8 cellular contexts compared by ENCODE assay signal in genomic region chr17:63774141-63774981, GRCh38. TPM values are rescaled to one million over a fixed set of nuclear protein-coding genes. Genes with fewer than 3 reads are reported as not detected.
DNase-seq lines count a peak whose midpoint lies in the region; ATAC-seq, FAIRE-seq and TF ChIP-seq lines count a peak whose summit lies in the region.

DDX42 (plus strand) TSS chr17:63774170; CDS start chr17:63787050, 12,880 bp downstream.

- FAIRE-seq in small intestine (lab: Jason Lieb, UNC), result no peak

- peaks cover 4% of the 10 kb centered on the region; the same call in 1 of the 2 replicates for H3F3A ChIP-seq in SU-DHL-6 (ENCODE audit: insufficient read depth)

- H4K20me1 ChIP-seq in SU-DHL-6 (ENCODE audit: low read depth, low read length), result peaks cover 14% of the 10 kb centered on the region; the same call in 1 of the 2 replicates

- no peaks in the 10 kb centered on the region for H3K9me3 ChIP-seq in HUES48 (ENCODE audit: control insufficient read depth, insufficient read depth, low read length)
- no peaks in the 10 kb centered on the region for H3K9me3 ChIP-seq in SU-DHL-6 (ENCODE audit: insufficient read depth, low read length)
- no peaks in the 10 kb centered on the region for H3K9me3 ChIP-seq in small intestine (ENCODE audit: control insufficient read depth, low read depth)

- peaks cover 92% of the 10 kb centered on the region for H3K79me2 ChIP-seq in SU-DHL-6 (ENCODE audit: insufficient read depth, low read length)

- DNase-seq in ACHN, result peak; percentile 77
- DNase-seq in brain pericyte (ENCODE audit: low read depth, low spot score), result peak; percentile 33
- peak; percentile 90 for DNase-seq in iPS-NIHi11 (ENCODE audit: low spot score)
- DNase-seq in small intestine, result peak; percentile 53

- no peaks in the 10 kb centered on the region for H3K9me2 ChIP-seq in SU-DHL-6 (replicated peaks; ENCODE audit: insufficient read depth, low read length)

- H2AFZ ChIP-seq in SU-DHL-6 (ENCODE audit: low read depth, low read length, severe bottlenecking), result peak within 1 kb of the TSS; percentile 74

- ATAC-seq in GM18907 (IDR thresholded peaks at IDR 0.05; ENCODE audit: unreplicated experiment) (peak; percentile 9), HG02610 (IDR thresholded peaks at IDR 0.05; ENCODE audit: unreplicated experiment) (no peak)

- H3K4me3 ChIP-seq in HUES48 (ENCODE audit: low read depth, low read length) (peak within 1 kb of the TSS; percentile 85), SU-DHL-6 (ENCODE audit: insufficient read depth, low read length, poor library complexity, severe bottlenecking) (peak within 1 kb of the TSS; percentile 84), small intestine (ENCODE audit: low read depth in 1 of 2, low read length in 2 of 2) (peak within 1 kb of the TSS; percentile 89 to 99)

- 0% methylated on average over 47 to 67 of the region's 67 CpGs for WGBS in small intestine, 3 donors

- H3K9ac ChIP-seq in HUES48 (ENCODE audit: low read depth, low read length) (peak within 1 kb of the TSS; percentile 98), SU-DHL-6 (ENCODE audit: low read length) (peak within 1 kb of the TSS; percentile 95)

- no peak for TF ChIP-seq CTCF in SU-DHL-6 (IDR thresholded peaks at IDR 0.05; ENCODE audit: insufficient read depth, low read length, poor library complexity, severe bottlenecking)

- no peaks in the 10 kb centered on the region for H3K27me3 ChIP-seq in HUES48 (ENCODE audit: control insufficient read depth, insufficient read depth, low read length)
- no peaks in the 10 kb centered on the region for H3K27me3 ChIP-seq in SU-DHL-6 (ENCODE audit: low read length)
- H3K27me3 ChIP-seq in small intestine (ENCODE audit: control insufficient read depth in 2 of 2, insufficient read depth in 2 of 2, low read length in 2 of 2), result no peaks in the 10 kb centered on the region

- H3K27ac ChIP-seq in HUES48 (ENCODE audit: low read depth, low read length) (peak within 1 kb of the TSS; percentile 99), SU-DHL-6 (ENCODE audit: low read depth, low read length) (peak within 1 kb of the TSS; percentile 87), small intestine (ENCODE audit: low read depth in 1 of 2, low read length in 1 of 2) (peak within 1 kb of the TSS; percentile 98 to 99)

- peaks cover 11% of the 10 kb centered on the region for H3K4me1 ChIP-seq in HUES48 (ENCODE audit: control insufficient read depth, insufficient read depth, low read length)
- H3K4me1 ChIP-seq in small intestine (ENCODE audit: control insufficient read depth in 2 of 2, insufficient read depth in 1 of 2, low read depth in 1 of 2, low read length in 1 of 2), result peaks cover 2 to 8% of the 10 kb centered on the region in 2 donors

- H3K4me2 ChIP-seq in SU-DHL-6 (ENCODE audit: low read depth, low read length, poor library complexity, severe bottlenecking), result peak within 1 kb of the TSS; percentile 85

- H3K36me3 ChIP-seq in HUES48 (ENCODE audit: control insufficient read depth, insufficient read depth, low read length) (peaks cover 36% of the 10 kb centered on the region), SU-DHL-6 (ENCODE audit: low read length) (peaks cover 8% of the 10 kb centered on the region), small intestine (ENCODE audit: control insufficient read depth in 2 of 2, insufficient read depth in 2 of 2, low read length in 2 of 2) (no peaks in the 10 kb centered on the region)

- in situ Hi-C loops in ACHN (cut with HindIII; ENCODE audit: low pct_ligation_motif_present, low pct_unique_long_range_greater_than_20kb, low sequenced_read_pairs), result no loop called here

RNA-seq across cellular contexts. Expression of gene DDX42, which starts in this region (rescaled TPM):
- 10 to 100 TPM; 43.5 to 52.2 (median 51.0) TPM for polyA plus RNA-seq in small intestine

Comparison
In these comparisons a context has a peak if more than half of its experiments do, and no peak if none do; other contexts are left out.
1. DNase-seq: peak in every context shown above with its lines; median percentile 90 in iPS-NIHi11; 77 in ACHN; 53 in small intestine; 33 in brain pericyte.